ENCODE assay signal across 35 cellular contexts in genomic region chr20:34293119-34293518, GRCh38. TPM values are rescaled to one million over a fixed set of nuclear protein-coding genes. Genes with fewer than 3 reads are reported as not detected.
"Had no signal": no experiment of that assay in that cellular context is flagged by ENCODE, and none has a peak within 500 bp of the region (broad histone marks: within the 10 kb centered on the region; RNA-seq: fewer than 3 reads in every experiment).

No MANE protein-coding gene starts in this region.

- H3K4me3 Mint-ChIP-seq: activated CD4-positive, alpha-beta T cell treated with anti-CD3 and anti-CD28 coated beads, Interleukin-2, amount 10 ng/mL, durations not matched to agents 24 days and 14 days; activated CD8-positive, alpha-beta T cell treated with anti-CD3 and anti-CD28 coated beads for 36 hours; activated naive CD8-positive, alpha-beta T cell; activated T-cell treated with anti-CD3 and anti-CD28 coated beads, Interleukin-2, amount 50 U/mL, for 72 hours; activated T-helper 17 cell treated with anti-CD3 and anti-CD28 coated beads, Interleukin-2, amount 50 U/mL, for 72 hours; T-helper 1 cell treated with Interleukin-12 subunit alpha and Interleukin-12 subunit beta and Interleukin-4 antibody, amounts not matched to agents 30 μg/mL and 1 μg/mL, for 36 hours; T-helper 2 cell treated with Interferon-gamma antibody and Interleukin-4, amounts not matched to agents 5 μg/mL and 100 μg/mL, for 36 hours had no signal

- H3K27me3 ChIP-seq: ascending aorta, Peyer's patch, SJSA1 had no signal

- H3K4me1 ChIP-seq: ascending aorta, Peyer's patch, SJSA1 had no signal

- H3K9me3 Mint-ChIP-seq: activated CD4-positive, alpha-beta T cell treated with anti-CD3 and anti-CD28 coated beads, Interleukin-2, amount 10 ng/mL, durations not matched to agents 24 days and 14 days; activated CD8-positive, alpha-beta T cell treated with anti-CD3 and anti-CD28 coated beads for 36 hours; activated T-cell treated with anti-CD3 and anti-CD28 coated beads, Interleukin-2, amount 50 U/mL, for 72 hours; activated T-helper 17 cell treated with anti-CD3 and anti-CD28 coated beads, Interleukin-2, amount 50 U/mL, for 72 hours; T-helper 1 cell treated with Interleukin-12 subunit alpha and Interleukin-12 subunit beta and Interleukin-4 antibody, amounts not matched to agents 30 μg/mL and 1 μg/mL, for 36 hours; T-helper 2 cell treated with Interferon-gamma antibody and Interleukin-4, amounts not matched to agents 5 μg/mL and 100 μg/mL, for 36 hours had no signal

- DNase-seq: activated CD4-positive, alpha-beta T cell treated with anti-CD3 and anti-CD28 coated beads, Interleukin-2, amount 10 ng/mL, durations not matched to agents 24 days and 14 days; activated CD4-positive, alpha-beta T cell treated with anti-CD3 and anti-CD28 coated beads, Interleukin-2, amount 50 U/mL, for 4 hours; activated CD8-positive, alpha-beta T cell treated with anti-CD3 and anti-CD28 coated beads for 36 hours; activated gamma-delta T cell; activated naive CD4-positive, alpha-beta T cell treated with Interleukin-2 at 50 U/mL for 16 hours; activated T-cell treated with anti-CD3 and anti-CD28 coated beads, Interleukin-2, amount 50 U/mL, for 1 hour; activated T-cell treated with anti-CD3 and anti-CD28 coated beads, Interleukin-2, amount 50 U/mL, for 72 hours; amygdala; caudate nucleus; cerebellar nuclear complex; MM.1S; MV-4-11; NCI-H1092; NCI-H1436 treated with DMSO at 0.1 percent for 48 hours; NCI-H1694 treated with DMSO at 0.1 percent for 48 hours; NCI-H2029; NCI-H2171; NCI-H510A; NCI-H526; NCI-H748 treated with DMSO at 0.1 percent for 48 hours; NK-92 treated with Interleukin-12 subunit alpha and Interleukin-12 subunit beta, amount 100 ng/mL, for 24 hours; PC-3; Peyer's patch; RPMI8226; SHP77 treated with DMSO at 0.1 percent for 48 hours; SK-N-SH had no signal

- H3K4me3 ChIP-seq: ascending aorta, Peyer's patch, SJSA1 had no signal

- ATAC-seq: activated CD8-positive, alpha-beta T cell treated with anti-CD3 and anti-CD28 coated beads for 36 hours; activated T-cell treated with anti-CD3 and anti-CD28 coated beads, Interleukin-2, amount 50 U/mL, for 72 hours; activated T-helper 17 cell treated with anti-CD3 and anti-CD28 coated beads, Interleukin-2, amount 50 U/mL, for 72 hours; PC-3 had no signal

- H3K9me3 ChIP-seq: ascending aorta, Peyer's patch, SJSA1, SK-N-SH had no signal

- H3K27ac Mint-ChIP-seq: activated CD4-positive, alpha-beta T cell treated with anti-CD3 and anti-CD28 coated beads, Interleukin-2, amount 10 ng/mL, durations not matched to agents 24 days and 14 days; activated CD8-positive, alpha-beta T cell treated with anti-CD3 and anti-CD28 coated beads for 36 hours; activated naive CD8-positive, alpha-beta T cell; activated T-cell treated with anti-CD3 and anti-CD28 coated beads, Interleukin-2, amount 50 U/mL, for 72 hours; activated T-helper 17 cell treated with anti-CD3 and anti-CD28 coated beads, Interleukin-2, amount 50 U/mL, for 72 hours; T-helper 2 cell treated with Interferon-gamma antibody and Interleukin-4, amounts not matched to agents 5 μg/mL and 100 μg/mL, for 36 hours had no signal

- H3K4me1 Mint-ChIP-seq: activated CD4-positive, alpha-beta T cell treated with anti-CD3 and anti-CD28 coated beads, Interleukin-2, amount 10 ng/mL, durations not matched to agents 24 days and 14 days; activated T-helper 17 cell treated with anti-CD3 and anti-CD28 coated beads, Interleukin-2, amount 50 U/mL, for 72 hours had no signal

- H3K27me3 Mint-ChIP-seq: activated CD4-positive, alpha-beta T cell treated with anti-CD3 and anti-CD28 coated beads, Interleukin-2, amount 10 ng/mL, durations not matched to agents 24 days and 14 days; activated CD8-positive, alpha-beta T cell treated with anti-CD3 and anti-CD28 coated beads for 36 hours; activated naive CD8-positive, alpha-beta T cell; activated T-helper 17 cell treated with anti-CD3 and anti-CD28 coated beads, Interleukin-2, amount 50 U/mL, for 72 hours had no signal

RNA-seq across cellular contexts. Expression of gene ASIP, which starts 51.9 kb away (rescaled TPM):
- total RNA-seq: activated CD4-positive, alpha-beta T cell treated with anti-CD3 and anti-CD28 coated beads, Interleukin-2, amount 10 ng/mL, durations not matched to agents 24 days and 14 days; activated CD8-positive, alpha-beta memory T cell treated with anti-CD3 and anti-CD28 coated beads for 36 hours; activated CD8-positive, alpha-beta T cell treated with anti-CD3 and anti-CD28 coated beads for 36 hours; activated T-cell treated with anti-CD3 and anti-CD28 coated beads, Interleukin-2, amount 50 U/mL, for 72 hours; activated T-helper 17 cell treated with anti-CD3 and anti-CD28 coated beads, Interleukin-2, amount 50 U/mL, for 72 hours; ascending aorta; bronchial epithelial cell; LHCN-M2; PC-3; Peyer's patch; SJSA1 had no signal
